18 cellular contexts compared by ENCODE assay signal in the genomic region with DNA sequence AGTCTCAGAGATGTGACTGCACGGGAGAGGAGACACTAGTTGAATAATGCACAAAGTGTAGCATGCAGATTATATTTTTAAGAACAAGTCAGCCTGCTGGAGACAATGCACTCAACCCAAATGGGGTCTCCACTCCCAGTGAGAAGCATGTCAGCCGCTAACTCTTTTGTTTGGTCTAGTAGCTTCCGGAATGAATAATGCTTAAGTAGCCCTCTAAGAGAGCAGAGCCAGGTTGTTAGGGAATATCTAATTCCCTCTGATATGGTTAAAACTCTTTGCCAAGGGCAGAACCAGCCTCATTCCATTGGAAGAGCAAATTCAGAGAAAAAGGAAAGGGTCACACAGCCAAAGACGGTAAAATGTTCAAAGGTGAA.
DNase-seq lines count a peak whose midpoint lies in the region; ATAC-seq, FAIRE-seq and TF ChIP-seq lines count a peak whose summit lies in the region.
"Had no signal": no experiment of that assay in that cellular context is flagged by ENCODE, and none has a peak within 500 bp of the region (broad histone marks: within the 10 kb centered on the region; RNA-seq: fewer than 3 reads in every experiment).

No MANE protein-coding gene starts in this region.

- H3K79me2 ChIP-seq in OCI-LY3 (ENCODE audit: low read length) (no peaks in the 10 kb centered on the region), GM12878 (ENCODE audit: control insufficient read depth, insufficient read depth, low read length) (peaks cover 82% of the 10 kb centered on the region)

- 1% methylated on average over 4 of the region's 4 CpGs for WGBS in GM12878 (ENCODE audit: insufficient coverage, insufficient replicate concordance, low lambda C conversion rate, missing lambda C conversion rate)
- 86 to 89% methylated on average over 1 to 4 of the region's 4 CpGs for WGBS in gastroesophageal sphincter (ENCODE audit: low coverage in 1 of 2), 2 donors

- no peak for FAIRE-seq in GM12878 (lab: Jason Lieb, UNC)
- FAIRE-seq: frontal cortex, urothelium cell line had no signal

- H4K20me1 ChIP-seq in OCI-LY3 (ENCODE audit: insufficient read depth, low read length) (no peaks in the 10 kb centered on the region), GM12878 (ENCODE audit: control insufficient read depth, insufficient read depth) (no peaks in the 10 kb centered on the region)

- H3K27ac ChIP-seq in OCI-LY3 (ENCODE audit: low read length) (peak overlapping the region; percentile 87), GM12878 (ENCODE audit: control insufficient read depth, insufficient read depth) (peak overlapping the region; percentile 98), gastroesophageal sphincter (no peak overlapping the region)

- H3K4me2 ChIP-seq in OCI-LY3 (ENCODE audit: low read length) (peak overlapping the region; percentile 62), GM12878 (ENCODE audit: control insufficient read depth, insufficient read depth) (peak overlapping the region; percentile 92)

- H3K4me3 Mint-ChIP-seq in activated naive CD4-positive, alpha-beta T cell treated with anti-CD3 and anti-CD28 coated beads, Interleukin-2, amount 50 U/mL, for 24 hours = peak overlapping the region; percentile 88
- peak overlapping the region; percentile 73 for H3K4me3 Mint-ChIP-seq in stimulated activated memory B cell treated with anti-CD40 and anti-IgM and Interleukin-4, amounts not matched to agents 10 μg/mL and 1 μg/mL and 100 μg/mL, for 72 hours

- POLR2A ChIA-PET in GM12878 (lab: Charles Lee) = interaction anchor here (0.9 to 35.4 kb wide), 12 partner anchors 10 to 128 kb away, joined by 3 to 875 read pairs (median 12); no protein-coding TSS in a partner anchor

- TF ChIP-seq CTCF in OCI-LY3 (IDR thresholded peaks at IDR 0.05; ENCODE audit: low read depth, low read length) (no peak), GM12878 (IDR thresholded peaks at IDR 0.05 in 2 of 3, conservative IDR thresholded peaks at IDR 0.05 in 1 of 3; ENCODE audit: control insufficient read depth in 2 of 3, extremely low read depth in 1 of 3, insufficient read depth in 1 of 3, low read depth in 3 of 3, low read length in 3 of 3) (no peak), gastroesophageal sphincter (IDR thresholded peaks at IDR 0.05) (no peak)

- no peaks in the 10 kb centered on the region for H3K9me3 Mint-ChIP-seq in activated naive CD4-positive, alpha-beta T cell treated with anti-CD3 and anti-CD28 coated beads, Interleukin-2, amount 50 U/mL, for 24 hours
- no peaks in the 10 kb centered on the region for H3K9me3 Mint-ChIP-seq in stimulated activated memory B cell treated with anti-CD40 and anti-IgM and Interleukin-4, amounts not matched to agents 10 μg/mL and 1 μg/mL and 100 μg/mL, for 72 hours

- H3K27me3 ChIP-seq in OCI-LY3 (ENCODE audit: low read depth, low read length) (no peaks in the 10 kb centered on the region), GM12878 (replicated peaks in 1 of 2; ENCODE audit: control insufficient read depth in 2 of 2, insufficient read depth in 2 of 2, low read length in 1 of 2) (no peaks in the 10 kb centered on the region), gastroesophageal sphincter (no peaks in the 10 kb centered on the region)

- ATAC-seq in GM12878 (no peak; the same call in 2 of the 3 replicates), gastroesophageal sphincter (no peak)
- ATAC-seq in stimulated activated memory B cell treated with anti-CD40 and anti-IgM and Interleukin-4, amounts not matched to agents 10 μg/mL and 1 μg/mL and 100 μg/mL, for 72 hours = no peak
- ATAC-seq: HCT116 had no signal

- in situ Hi-C loops in GM12878 (cut with MboI) = no loop called here

- H3K9me3 ChIP-seq in OCI-LY3 (ENCODE audit: insufficient read depth, low read length) = no peaks in the 10 kb centered on the region
- no peaks in the 10 kb centered on the region for H3K9me3 ChIP-seq in GM12878 (replicated peaks; ENCODE audit: control insufficient read depth, insufficient read depth, low read length)
- no peaks in the 10 kb centered on the region for H3K9me3 ChIP-seq in gastroesophageal sphincter

- TF ChIP-seq POLR2A in GM12878 (IDR thresholded peaks at IDR 0.05; ENCODE audit: low read depth, low read length) (no peak), gastroesophageal sphincter (IDR thresholded peaks at IDR 0.05) (no peak)

- TF ChIP-seq EP300 in GM12878 (IDR thresholded peaks at IDR 0.05; ENCODE audit: borderline replicate concordance in 1 of 2, control insufficient read depth in 1 of 2, low read depth in 2 of 2, low read length in 2 of 2) (no peak), gastroesophageal sphincter (IDR thresholded peaks at IDR 0.05) (no peak)

- CTCF ChIA-PET in GM12878 (lab: Yijun Ruan, JAX) = interaction anchor here (0.8 to 10.7 kb wide), 16 partner anchors 16 to 145 kb away, joined by 3 to 101 read pairs (median 6); no protein-coding TSS in a partner anchor

- peaks cover 58% of the 10 kb centered on the region for H3K4me1 Mint-ChIP-seq in activated naive CD4-positive, alpha-beta T cell treated with anti-CD3 and anti-CD28 coated beads, Interleukin-2, amount 50 U/mL, for 24 hours
- H3K4me1 Mint-ChIP-seq in stimulated activated memory B cell treated with anti-CD40 and anti-IgM and Interleukin-4, amounts not matched to agents 10 μg/mL and 1 μg/mL and 100 μg/mL, for 72 hours = peaks cover 84% of the 10 kb centered on the region

- H3K4me3 ChIP-seq in OCI-LY3 (ENCODE audit: low read length) = peak overlapping the region; percentile 24
- peak overlapping the region; percentile 68 for H3K4me3 ChIP-seq in GM12878
- H3K4me3 ChIP-seq in gastroesophageal sphincter = no peak overlapping the region

- RAD21 ChIA-PET in GM12878 (lab: Charles Lee; ENCODE audit: unreplicated experiment) = interaction anchor here (1.1 to 25.4 kb wide), 17 partner anchors 12 to 128 kb away, joined by 3 to 797 read pairs (median 19); no protein-coding TSS in a partner anchor

- no peak for TF ChIP-seq RAD21 in GM12878 (IDR thresholded peaks at IDR 0.05; ENCODE audit: insufficient read depth, low read depth, low read length)

- H3K36me3 ChIP-seq in OCI-LY3 (replicated peaks; ENCODE audit: low read depth, low read length) = no peaks in the 10 kb centered on the region
- H3K36me3 ChIP-seq in GM12878 (ENCODE audit: control insufficient read depth in 2 of 2, insufficient read depth in 2 of 2, low read length in 1 of 2) = 0 out of 4 replicates have a peak, but pooled peaks cover 0 to 3% of the 10 kb centered on the region in 2 experiments
- no peaks in the 10 kb centered on the region for H3K36me3 ChIP-seq in gastroesophageal sphincter

- H3K4me1 ChIP-seq in OCI-LY3 (ENCODE audit: low read length) = peaks cover 83% of the 10 kb centered on the region
- H3K4me1 ChIP-seq in GM12878 (ENCODE audit: control insufficient read depth, insufficient read depth, low read length) = peaks cover 71% of the 10 kb centered on the region
- peaks cover 7 to 29% (median 12%) of the 10 kb centered on the region in 3 donors for H3K4me1 ChIP-seq in gastroesophageal sphincter

- peak overlapping the region; percentile 96 for H3K27ac Mint-ChIP-seq in activated naive CD4-positive, alpha-beta T cell treated with anti-CD3 and anti-CD28 coated beads, Interleukin-2, amount 50 U/mL, for 24 hours
- peak overlapping the region; percentile 88 for H3K27ac Mint-ChIP-seq in stimulated activated memory B cell treated with anti-CD40 and anti-IgM and Interleukin-4, amounts not matched to agents 10 μg/mL and 1 μg/mL and 100 μg/mL, for 72 hours

- intact Hi-C loops in GM12878 (cut with micrococcal nuclease; ENCODE audit: unreplicated experiment) = loop anchor here (1.0 kb wide), 4 partner anchors 20 to 48 kb away; no protein-coding TSS in a partner anchor

- DNase-seq in activated naive CD4-positive, alpha-beta T cell treated with Interleukin-2 at 50 U/mL for 16 hours = no peak
- no peak for DNase-seq in GM12878 (ENCODE audit: low read depth, low spot score)
- DNase-seq in globus pallidus (ENCODE audit: low spot score) = no peak
- DNase-seq in EL = no peak
- DNase-seq: cerebellar nuclear complex; DMS53; mammary epithelial cell; NK-92 treated with Interleukin-12 subunit alpha and Interleukin-12 subunit beta, amount 100 ng/mL, for 24 hours; occipital lobe; SIG-M5; stimulated activated naive CD4-positive, alpha-beta T cell had no signal

- no peak overlapping the region; the same call in 1 of the 2 replicates for H2AFZ ChIP-seq in OCI-LY3 (ENCODE audit: low read depth, low read length)
- no peak overlapping the region for H2AFZ ChIP-seq in GM12878 (ENCODE audit: control insufficient read depth, low read depth, low read length)

- SMC1A ChIA-PET in GM12878 (lab: Charles Lee; ENCODE audit: uncharacterized antibody, unreplicated experiment) = interaction anchor here (0.7 to 17.7 kb wide), 15 partner anchors 11 to 124 kb away, joined by 3 to 399 read pairs (median 19); no protein-coding TSS in a partner anchor

- BruUV-seq in GM12878 (replicated peaks; lab: Mats Ljungman, UMichigan) = no TSS peak

- H3K36me3 Mint-ChIP-seq in activated naive CD4-positive, alpha-beta T cell treated with anti-CD3 and anti-CD28 coated beads, Interleukin-2, amount 50 U/mL, for 24 hours = peaks cover 56% of the 10 kb centered on the region
- H3K36me3 Mint-ChIP-seq in stimulated activated memory B cell treated with anti-CD40 and anti-IgM and Interleukin-4, amounts not matched to agents 10 μg/mL and 1 μg/mL and 100 μg/mL, for 72 hours = peaks cover 7% of the 10 kb centered on the region

- peak overlapping the region; percentile 51 for H3K9ac ChIP-seq in OCI-LY3 (ENCODE audit: low read length)
- H3K9ac ChIP-seq in GM12878 (ENCODE audit: control insufficient read depth, insufficient read depth, low read length) = peak overlapping the region; percentile 78

- H3K27me3 Mint-ChIP-seq in activated naive CD4-positive, alpha-beta T cell treated with anti-CD3 and anti-CD28 coated beads, Interleukin-2, amount 50 U/mL, for 24 hours = no peaks in the 10 kb centered on the region
- no peaks in the 10 kb centered on the region for H3K27me3 Mint-ChIP-seq in stimulated activated memory B cell treated with anti-CD40 and anti-IgM and Interleukin-4, amounts not matched to agents 10 μg/mL and 1 μg/mL and 100 μg/mL, for 72 hours

TF ChIP-seq in GM12878, 131 proteins besides CTCF, POLR2A, EP300 and RAD21 (continues in another document):
- no peak for TF ChIP-seq ZNF384 (IDR thresholded peaks at IDR 0.05; ENCODE audit: borderline replicate concordance, low read depth, low read length)
- 0 out of 2 replicates have a peak, but pooled peaks have one; percentile 57 for TF ChIP-seq CHD1 (IDR thresholded peaks at IDR 0.05; ENCODE audit: low read depth, low read length)
- TF ChIP-seq NR2F1 (conservative IDR thresholded peaks at IDR 0.05) = no peak
- peak; percentile 20; the same call in 1 of the 3 replicates for TF ChIP-seq POU2F2 (IDR thresholded peaks at IDR 0.05; ENCODE audit: borderline replicate concordance, low read depth, low read length)
- TF ChIP-seq ZBED1 (IDR thresholded peaks at IDR 0.05; ENCODE audit: borderline replicate concordance) = no peak
- TF ChIP-seq SUZ12 (IDR thresholded peaks at IDR 0.05; ENCODE audit: unreplicated experiment) = no peak
- TF ChIP-seq SMAD1 (IDR thresholded peaks at IDR 0.05; ENCODE audit: low read depth, partially characterized antibody) = no peak
- no peak for TF ChIP-seq CREM (IDR thresholded peaks at IDR 0.05; ENCODE audit: low read depth)
- no peak for TF ChIP-seq TCF7 (IDR thresholded peaks at IDR 0.05; ENCODE audit: borderline replicate concordance)

Comparison
In these comparisons a context has a peak if more than half of its experiments do, and no peak if none do; other contexts are left out.
1. H3K27ac ChIP-seq: peak in OCI-LY3 (single experiment) and GM12878 (single experiment); none in gastroesophageal sphincter (0 of 4).
2. H3K4me3 ChIP-seq: peak in OCI-LY3 (single experiment) and GM12878 (single experiment); none in gastroesophageal sphincter (0 of 2).